Comparison of ENCODE assay signal across 8 cellular contexts in genomic region chr4:52545099-52546069, GRCh38.
DNase-seq lines count a peak whose midpoint lies in the region; ATAC-seq and TF ChIP-seq lines count a peak whose summit lies in the region.

No MANE protein-coding gene starts in this region.

- peak; percentile 98 for TF ChIP-seq CTCF in chondrocyte (IDR thresholded peaks at IDR 0.05)

- peaks cover 21% of the 10 kb centered on the region for H3K4me1 Mint-ChIP-seq in chondrocyte (ENCODE audit: low read depth)

- ATAC-seq in HG02642 (IDR thresholded peaks at IDR 0.05; ENCODE audit: poor library complexity, unreplicated experiment) = peak; percentile 85

- H3K36me3 Mint-ChIP-seq in chondrocyte (ENCODE audit: low read depth) = no peaks in the 10 kb centered on the region

- H3K27ac Mint-ChIP-seq in chondrocyte (ENCODE audit: unreplicated experiment) = peak overlapping the region; percentile 59

- H3K9me3 Mint-ChIP-seq in chondrocyte (ENCODE audit: low read depth) = no peaks in the 10 kb centered on the region

- DNase-seq in DMS79 treated with DMSO at 0.1 percent for 48 hours (lab: John Stamatoyannopoulos, UW) (peak; percentile 36), DMS79 (lab: John Stamatoyannopoulos, UW) (no peak), NCI-H2029 treated with DMSO at 0.1 percent for 48 hours (lab: John Stamatoyannopoulos, UW) (peak; percentile 62), chondrocyte (ENCODE audit: low spot score) (no peak), left kidney (ENCODE audit: low read depth, low spot score) (peak; percentile 83)
- peak; percentile 62 for DNase-seq in activated CD4-positive, CD25-positive, alpha-beta regulatory T cell treated with anti-CD3 and anti-CD28 coated beads, Interleukin-2, amount 50 U/mL, for 72 hours
- peak; percentile 22 to 40 for DNase-seq in stimulated activated CD4-positive, alpha-beta T cell treated with anti-CD3 and anti-CD28 coated beads, Interleukin-4, amount 100 ng/mL, for 4 hours

- H3K27me3 Mint-ChIP-seq in chondrocyte (ENCODE audit: low read depth) = no peaks in the 10 kb centered on the region

- H3K4me3 Mint-ChIP-seq in chondrocyte (ENCODE audit: unreplicated experiment) = peak overlapping the region; percentile 24

Comparison
In these comparisons a context has a peak if more than half of its experiments do, and no peak if none do; other contexts are left out.
1. DNase-seq: peak in DMS79 treated with DMSO at 0.1 percent for 48 hours (single experiment), NCI-H2029 treated with DMSO at 0.1 percent for 48 hours (single experiment), activated CD4-positive, CD25-positive, alpha-beta regulatory T cell treated with anti-CD3 and anti-CD28 coated beads, Interleukin-2, amount 50 U/mL, for 72 hours (single experiment), left kidney (single experiment) and stimulated activated CD4-positive, alpha-beta T cell treated with anti-CD3 and anti-CD28 coated beads, Interleukin-4, amount 100 ng/mL, for 4 hours (2 of 2); none in DMS79 (single experiment) and chondrocyte (single experiment).